ENCODE assay signal across 9 cellular contexts in genomic region chr4:26780524-26780923, GRCh38.
A peak's percentile ranks its signal among the peaks of the same experiment; 100 is the strongest.
DNase-seq lines count a peak whose midpoint lies in the region; ATAC-seq and TF ChIP-seq lines count a peak whose summit lies in the region.
"Had no signal": no experiment of that assay in that cellular context is flagged by ENCODE, and none has a peak within 500 bp of the region (broad histone marks: within the 10 kb centered on the region; RNA-seq: fewer than 3 reads in every experiment).

No MANE protein-coding gene starts in this region.

- DNase-seq in AG10803 (ENCODE audit: low read depth) (peak; percentile 43), epithelial cell of prostate (ENCODE audit: low read depth, low spot score) (peak; percentile 88), HAP-1 (ENCODE audit: low spot score in 2 of 2) (no peak), foreskin melanocyte (no peak), NCI-H2081 (lab: John Stamatoyannopoulos, UW) (no peak), transverse colon (no peak)

- 91% methylated on average over 1 of the region's 1 CpG; no CpG with 5 or more reads in 1 of the 2 donors for WGBS in transverse colon (ENCODE audit: low coverage in 1 of 2), 2 donors

- H3K4me3 ChIP-seq in AG10803 (ENCODE audit: low read length) (no peak overlapping the region), HAP-1 (no peak overlapping the region), transverse colon (no peak overlapping the region)

- TF ChIP-seq CTCF in AG10803 (conservative IDR thresholded peaks at IDR 0.05; ENCODE audit: low read length) (no peak), transverse colon (IDR thresholded peaks at IDR 0.05) (no peak)

- H3K27me3 ChIP-seq in HAP-1 (ENCODE audit: low read depth): no peaks in the 10 kb centered on the region
- no peaks in the 10 kb centered on the region for H3K27me3 ChIP-seq in transverse colon

- peak; percentile 73 for ATAC-seq in GM21367 (IDR thresholded peaks at IDR 0.05; ENCODE audit: unreplicated experiment)
- peak; percentile 95 for ATAC-seq in HG03460 (IDR thresholded peaks at IDR 0.05; ENCODE audit: unreplicated experiment)

- H3K9me3 ChIP-seq in HAP-1: no peaks in the 10 kb centered on the region
- H3K9me3 ChIP-seq in transverse colon: no peaks in the 10 kb centered on the region

- H3K36me3 ChIP-seq in HAP-1 (replicated peaks) (no peaks in the 10 kb centered on the region), transverse colon (no peaks in the 10 kb centered on the region)

- H3K4me1 ChIP-seq in HAP-1 (no peaks in the 10 kb centered on the region), transverse colon (no peaks in the 10 kb centered on the region)

- in situ Hi-C loops in HAP-1 (cut with MboI; ENCODE audit: low sequenced_read_pairs): no loop called here
- in situ Hi-C loops in transverse colon (cut with MboI; ENCODE audit: low pct_ligation_motif_present in 1 of 4, low pct_unique_long_range_greater_than_20kb in 1 of 4, low sequenced_read_pairs in 3 of 4): no loop called here

- intact Hi-C loops in transverse colon (cut with DNase I; ENCODE audit: low total_unique reads): no loop called here

- no peak for TF ChIP-seq EP300 in transverse colon (IDR thresholded peaks at IDR 0.05; ENCODE audit: low read depth)

- H3K27ac ChIP-seq in epithelial cell of prostate: peak overlapping the region; percentile 98
- H3K27ac ChIP-seq in transverse colon: no peak overlapping the region
- H3K27ac ChIP-seq: KMS-11 had no signal

- no peak for TF ChIP-seq POLR2A in transverse colon (IDR thresholded peaks at IDR 0.05)

Comparison
In these comparisons a context has a peak if more than half of its experiments do, and no peak if none do; other contexts are left out.
1. DNase-seq: peak in AG10803 (single experiment) and epithelial cell of prostate (single experiment); none in HAP-1 (0 of 2), foreskin melanocyte (single experiment), NCI-H2081 (0 of 2) and transverse colon (single experiment).